In the genomic region with DNA sequence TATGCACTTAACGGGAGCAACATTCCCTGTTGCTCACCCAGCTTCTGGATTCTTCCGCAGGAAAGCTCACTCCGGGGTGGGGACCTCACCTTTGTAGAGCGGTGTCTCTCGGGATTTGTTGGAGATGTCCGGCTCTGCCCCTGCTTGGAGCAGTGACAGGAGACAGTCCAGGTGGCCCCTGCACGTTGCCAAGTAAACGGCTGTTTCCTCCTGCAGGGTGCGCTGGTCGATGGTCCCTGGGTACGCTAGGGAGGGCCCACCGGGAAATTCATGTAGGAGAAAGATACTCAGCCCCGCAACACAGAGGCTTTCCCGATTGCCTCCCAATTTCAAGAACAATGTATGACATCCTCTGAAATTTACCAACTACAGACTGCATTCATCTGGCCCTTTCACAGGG, we compare ENCODE assay signal across 14 cellular contexts. TPM values are rescaled to one million over a fixed set of nuclear protein-coding genes. Genes with fewer than 3 reads are reported as not detected.
DNase-seq lines count a peak whose midpoint lies in the region; ATAC-seq and TF ChIP-seq lines count a peak whose summit lies in the region.
"Had no signal": no experiment of that assay in that cellular context is flagged by ENCODE, and none has a peak within 500 bp of the region (broad histone marks: within the 10 kb centered on the region; RNA-seq: fewer than 3 reads in every experiment).

No MANE protein-coding gene starts in this region.

- peak overlapping the region; percentile 76 for H3K4me3 Mint-ChIP-seq in activated T-helper 1 cell treated with anti-CD3 and anti-CD28 coated beads, Interleukin-12 subunit alpha, Interleukin-12 subunit beta, Interleukin-2, Interleukin-4 antibody, amounts not matched to agents 30 ng/mL and 10 ng/mL and 1 ng/mL, durations not matched to agents 14 hours and 24 hours and 36 hours
- H3K4me3 Mint-ChIP-seq in neural progenitor cell = no peak overlapping the region

- H3K27me3 Mint-ChIP-seq in activated T-helper 1 cell treated with anti-CD3 and anti-CD28 coated beads, Interleukin-12 subunit alpha, Interleukin-12 subunit beta, Interleukin-2, Interleukin-4 antibody, amounts not matched to agents 30 ng/mL and 10 ng/mL and 1 ng/mL, durations not matched to agents 14 hours and 24 hours and 36 hours (ENCODE audit: insufficient read depth) = no peaks in the 10 kb centered on the region
- H3K27me3 Mint-ChIP-seq in neural progenitor cell (ENCODE audit: insufficient read depth, low read depth) = peaks cover 2% of the 10 kb centered on the region

- TF ChIP-seq CTCF in GM12872 (IDR thresholded peaks at IDR 0.05; ENCODE audit: insufficient read depth, low read depth, low read length) (peak; percentile 29; the same call in 2 of the 3 replicates), neural progenitor cell (IDR thresholded peaks at IDR 0.05) (peak; percentile 38)

- no peaks in the 10 kb centered on the region for H3F3A ChIP-seq in neural progenitor cell (ENCODE audit: low read depth)

- no peaks in the 10 kb centered on the region for H3K79me2 ChIP-seq in neural progenitor cell (ENCODE audit: low read depth)
- H3K79me2 ChIP-seq: hepatocyte had no signal

- no peak overlapping the region for H2AFZ ChIP-seq in neural progenitor cell (replicated peaks)
- H2AFZ ChIP-seq: hepatocyte had no signal

- H3K4me3 ChIP-seq in neural progenitor cell = no peak overlapping the region
- H3K4me3 ChIP-seq: hepatocyte, thoracic aorta had no signal

- intact Hi-C loops in activated T-helper 1 cell treated with anti-CD3 and anti-CD28 coated beads, Interleukin-12 subunit alpha, Interleukin-12 subunit beta, Interleukin-2, Interleukin-4 antibody, amounts not matched to agents 30 ng/mL and 10 ng/mL and 1 ng/mL, durations not matched to agents 14 hours and 24 hours and 36 hours (cut with micrococcal nuclease) = no loop called here

- peak overlapping the region; percentile 40 for H3K27ac Mint-ChIP-seq in activated T-helper 1 cell treated with anti-CD3 and anti-CD28 coated beads, Interleukin-12 subunit alpha, Interleukin-12 subunit beta, Interleukin-2, Interleukin-4 antibody, amounts not matched to agents 30 ng/mL and 10 ng/mL and 1 ng/mL, durations not matched to agents 14 hours and 24 hours and 36 hours
- no peak overlapping the region for H3K27ac Mint-ChIP-seq in neural progenitor cell

- no peaks in the 10 kb centered on the region for H4K20me1 ChIP-seq in neural progenitor cell (ENCODE audit: low read depth)

- H3K27ac ChIP-seq in neural progenitor cell = no peak overlapping the region
- H3K27ac ChIP-seq: hepatocyte had no signal

- H3K4me2 ChIP-seq in neural progenitor cell = no peak overlapping the region
- H3K4me2 ChIP-seq: hepatocyte had no signal

- DNase-seq in SHP77 (lab: John Stamatoyannopoulos, UW) (peak; percentile 45 to 46), SHP77 treated with DMSO at 0.1 percent for 48 hours (lab: John Stamatoyannopoulos, UW) (no peak), neural progenitor cell (ENCODE audit: low spot score) (peak; percentile 52)
- DNase-seq in activated T-helper 1 cell treated with anti-CD3 and anti-CD28 coated beads, Interleukin-12 subunit alpha, Interleukin-12 subunit beta, Interleukin-2, Interleukin-4 antibody, amounts not matched to agents 30 ng/mL and 10 ng/mL and 1 ng/mL, durations not matched to agents 14 hours and 24 hours and 36 hours (ENCODE audit: low spot score) = no peak
- DNase-seq: NCI-H1048, NCI-H510A treated with DMSO at 0.1 percent for 48 hours had no signal

- H3K36me3 Mint-ChIP-seq in activated T-helper 1 cell treated with anti-CD3 and anti-CD28 coated beads, Interleukin-12 subunit alpha, Interleukin-12 subunit beta, Interleukin-2, Interleukin-4 antibody, amounts not matched to agents 30 ng/mL and 10 ng/mL and 1 ng/mL, durations not matched to agents 14 hours and 24 hours and 36 hours (ENCODE audit: low read depth) = peaks cover 50% of the 10 kb centered on the region
- no peaks in the 10 kb centered on the region for H3K36me3 Mint-ChIP-seq in neural progenitor cell

- no peak for ATAC-seq in HG03442 (IDR thresholded peaks at IDR 0.05; ENCODE audit: unreplicated experiment)
- no peak for ATAC-seq in HG02678 (IDR thresholded peaks at IDR 0.05; ENCODE audit: unreplicated experiment)
- no peak for ATAC-seq in HG02623 (IDR thresholded peaks at IDR 0.05; ENCODE audit: unreplicated experiment)

- H3K4me1 Mint-ChIP-seq in activated T-helper 1 cell treated with anti-CD3 and anti-CD28 coated beads, Interleukin-12 subunit alpha, Interleukin-12 subunit beta, Interleukin-2, Interleukin-4 antibody, amounts not matched to agents 30 ng/mL and 10 ng/mL and 1 ng/mL, durations not matched to agents 14 hours and 24 hours and 36 hours (ENCODE audit: low read depth) = peaks cover 93% of the 10 kb centered on the region
- H3K4me1 Mint-ChIP-seq in neural progenitor cell = peaks cover 47% of the 10 kb centered on the region

- no peaks in the 10 kb centered on the region for H3K36me3 ChIP-seq in neural progenitor cell

- H3K9ac ChIP-seq in neural progenitor cell = no peak overlapping the region

- H3K9me3 ChIP-seq in neural progenitor cell (ENCODE audit: low read depth) = no peaks in the 10 kb centered on the region
- H3K9me3 ChIP-seq: thoracic aorta had no signal

- no peaks in the 10 kb centered on the region for H3K27me3 ChIP-seq in neural progenitor cell
- H3K27me3 ChIP-seq: hepatocyte had no signal

- H3K9me3 Mint-ChIP-seq in activated T-helper 1 cell treated with anti-CD3 and anti-CD28 coated beads, Interleukin-12 subunit alpha, Interleukin-12 subunit beta, Interleukin-2, Interleukin-4 antibody, amounts not matched to agents 30 ng/mL and 10 ng/mL and 1 ng/mL, durations not matched to agents 14 hours and 24 hours and 36 hours = no peaks in the 10 kb centered on the region
- H3K9me3 Mint-ChIP-seq in neural progenitor cell = no peaks in the 10 kb centered on the region

- peaks cover 3% of the 10 kb centered on the region for H3K4me1 ChIP-seq in neural progenitor cell

RNA-seq across cellular contexts. Expression of gene ASB2, which starts 23.1 kb away (rescaled TPM):
- 21.1 and 23.4 TPM in 2 replicates for total RNA-seq in activated T-helper 1 cell treated with anti-CD3 and anti-CD28 coated beads, Interleukin-12 subunit alpha, Interleukin-12 subunit beta, Interleukin-2, Interleukin-4 antibody, amounts not matched to agents 30 ng/mL and 10 ng/mL and 1 ng/mL, durations not matched to agents 14 hours and 24 hours and 36 hours
- 0.62 TPM in 1 of 2 replicates, not detected in the other for total RNA-seq in neural progenitor cell (ENCODE audit: low replicate concordance)
- total RNA-seq: HT1080, pulmonary artery endothelial cell had no signal

RNA-seq across cellular contexts. Expression of gene FAM181A, which starts 26.1 kb away (rescaled TPM):
- total RNA-seq in activated T-helper 1 cell treated with anti-CD3 and anti-CD28 coated beads, Interleukin-12 subunit alpha, Interleukin-12 subunit beta, Interleukin-2, Interleukin-4 antibody, amounts not matched to agents 30 ng/mL and 10 ng/mL and 1 ng/mL, durations not matched to agents 14 hours and 24 hours and 36 hours = not detected in 2 replicates
- total RNA-seq in neural progenitor cell (ENCODE audit: low replicate concordance) = not detected in 2 replicates
- total RNA-seq: hepatocyte, HT1080, pulmonary artery endothelial cell, thoracic aorta had no signal

RNA-seq across cellular contexts. Expression of gene CCDC197, which starts 43.8 kb away (rescaled TPM):
- total RNA-seq in activated T-helper 1 cell treated with anti-CD3 and anti-CD28 coated beads, Interleukin-12 subunit alpha, Interleukin-12 subunit beta, Interleukin-2, Interleukin-4 antibody, amounts not matched to agents 30 ng/mL and 10 ng/mL and 1 ng/mL, durations not matched to agents 14 hours and 24 hours and 36 hours = 0.13 TPM in 1 of 2 replicates, not detected in the other
- total RNA-seq in neural progenitor cell (ENCODE audit: low replicate concordance) = not detected in 2 replicates
- total RNA-seq: hepatocyte, HT1080, pulmonary artery endothelial cell, thoracic aorta had no signal

Comparison
In these comparisons a context has a peak if more than half of its experiments do, and no peak if none do; other contexts are left out.
1. DNase-seq: peak in SHP77 (2 of 2) and neural progenitor cell (single experiment); none in SHP77 treated with DMSO at 0.1 percent for 48 hours (single experiment) and activated T-helper 1 cell treated with anti-CD3 and anti-CD28 coated beads, Interleukin-12 subunit alpha, Interleukin-12 subunit beta, Interleukin-2, Interleukin-4 antibody, amounts not matched to agents 30 ng/mL and 10 ng/mL and 1 ng/mL, durations not matched to agents 14 hours and 24 hours and 36 hours (single experiment).
2. RNA of gene ASB2, which starts 23.1 kb away (total RNA-seq): 21.1 to 23.4 TPM in activated T-helper 1 cell treated with anti-CD3 and anti-CD28 coated beads, Interleukin-12 subunit alpha, Interleukin-12 subunit beta, Interleukin-2, Interleukin-4 antibody, amounts not matched to agents 30 ng/mL and 10 ng/mL and 1 ng/mL, durations not matched to agents 14 hours and 24 hours and 36 hours; 0.62 TPM in neural progenitor cell; every median in the first group is over 10 times any median in the second.